13 cellular contexts compared by ENCODE assay signal in genomic region chr18:47912794-47913594, GRCh38. TPM values are rescaled to one million over a fixed set of nuclear protein-coding genes. Genes with fewer than 3 reads are reported as not detected.
DNase-seq lines count a peak whose midpoint lies in the region; ATAC-seq and TF ChIP-seq lines count a peak whose summit lies in the region.
"Had no signal": no experiment of that assay in that cellular context is flagged by ENCODE, and none has a peak within 500 bp of the region (broad histone marks: within the 10 kb centered on the region; RNA-seq: fewer than 3 reads in every experiment).

No MANE protein-coding gene starts in this region.

- peak overlapping the region in 6 of 7 donors; percentile 6 to 75 (median 56) for H3K4me3 Mint-ChIP-seq in CD8-positive, alpha-beta memory T cell
- H3K4me3 Mint-ChIP-seq in osteocyte (ENCODE audit: unreplicated experiment) = no peak overlapping the region

- no peaks in the 10 kb centered on the region for H3K27me3 Mint-ChIP-seq in CD8-positive, alpha-beta memory T cell
- no peaks in the 10 kb centered on the region for H3K27me3 Mint-ChIP-seq in osteocyte (ENCODE audit: unreplicated experiment)

- peaks cover 70 to 97% (median 94%) of the 10 kb centered on the region in 3 donors for H3K4me1 Mint-ChIP-seq in CD8-positive, alpha-beta memory T cell
- H3K4me1 Mint-ChIP-seq in osteocyte (ENCODE audit: unreplicated experiment) = peaks cover 41% of the 10 kb centered on the region

- CTCF ChIA-PET in CD8-positive, alpha-beta memory T cell (lab: Charles Lee) = no interaction called here

- peak overlapping the region; percentile 41 to 91 (median 80) for H3K27ac Mint-ChIP-seq in CD8-positive, alpha-beta memory T cell
- H3K27ac Mint-ChIP-seq in osteocyte (ENCODE audit: unreplicated experiment) = peak overlapping the region; percentile 17

- H3K36me3 ChIP-seq in CD8-positive, alpha-beta memory T cell (ENCODE audit: insufficient read depth, low read length) = no peaks in the 10 kb centered on the region
- no peaks in the 10 kb centered on the region; the same call in 1 of the 2 replicates for H3K36me3 ChIP-seq in MG63
- H3K36me3 ChIP-seq: neutrophil had no signal

- no peak overlapping the region for H3K4me3 ChIP-seq in CD8-positive, alpha-beta memory T cell (ENCODE audit: low read length)
- H3K4me3 ChIP-seq in MG63 (no peak overlapping the region), foreskin fibroblast (ENCODE audit: low read depth in 1 of 2, low read length in 2 of 2) (no peak overlapping the region)

- no peaks in the 10 kb centered on the region for H3K9me3 ChIP-seq in CD8-positive, alpha-beta memory T cell (ENCODE audit: low read length)
- H3K9me3 ChIP-seq in MG63 = no peaks in the 10 kb centered on the region
- H3K9me3 ChIP-seq: neutrophil had no signal

- H3K4me1 ChIP-seq in CD8-positive, alpha-beta memory T cell (ENCODE audit: insufficient read depth, low read length) = peaks cover 60% of the 10 kb centered on the region

- DNase-seq in CD8-positive, alpha-beta memory T cell = no peak
- peak; percentile 39 for DNase-seq in OCI-M1 (lab: John Stamatoyannopoulos, UW)
- no peak for DNase-seq in osteocyte (ENCODE audit: extremely low spot score, unreplicated experiment)
- DNase-seq in MG63 = no peak
- no peak for DNase-seq in foreskin fibroblast
- DNase-seq: Calu3; Kasumi-1; NCI-H526 treated with DMSO at 0.1 percent for 48 hours; stimulated activated CD4-positive, alpha-beta T cell treated with anti-CD3 and anti-CD28 coated beads, Interleukin-4, amount 100 ng/mL, for 4 hours had no signal

- H3K9me3 Mint-ChIP-seq in CD8-positive, alpha-beta memory T cell = no peaks in the 10 kb centered on the region
- H3K9me3 Mint-ChIP-seq in osteocyte (ENCODE audit: unreplicated experiment) = no peaks in the 10 kb centered on the region

- ATAC-seq in GM19395 (IDR thresholded peaks at IDR 0.05; ENCODE audit: unreplicated experiment) (no peak), HG03460 (IDR thresholded peaks at IDR 0.05; ENCODE audit: unreplicated experiment) (no peak)

- H3K36me3 Mint-ChIP-seq in CD8-positive, alpha-beta memory T cell = peaks cover 0 to 16% (median 4%) of the 10 kb centered on the region in 3 donors
- peaks cover 12% of the 10 kb centered on the region for H3K36me3 Mint-ChIP-seq in osteocyte (ENCODE audit: unreplicated experiment)

- no peaks in the 10 kb centered on the region for H3K27me3 ChIP-seq in CD8-positive, alpha-beta memory T cell (ENCODE audit: insufficient read depth, low read length, poor library complexity, severe bottlenecking)
- H3K27me3 ChIP-seq in MG63 = no peaks in the 10 kb centered on the region
- H3K27me3 ChIP-seq: neutrophil had no signal

- POLR2A ChIA-PET in CD8-positive, alpha-beta memory T cell (lab: Charles Lee) = interaction anchor here (0.6 kb wide), 1 partner anchor 74 kb away, joined by 10 read pairs; no protein-coding TSS in a partner anchor

- TF ChIP-seq CTCF in osteocyte (IDR thresholded peaks at IDR 0.05) = no peak
- TF ChIP-seq CTCF in foreskin fibroblast (IDR thresholded peaks at IDR 0.05; ENCODE audit: low read depth, low read length) = no peak

- no peak overlapping the region for H3K27ac ChIP-seq in CD8-positive, alpha-beta memory T cell (ENCODE audit: low read depth, low read length)
- peak overlapping the region; percentile 70 for H3K27ac ChIP-seq in cingulate gyrus (ENCODE audit: low read depth, low read length)

RNA-seq across cellular contexts. Expression of gene SMAD2, which starts 17.5 kb away (rescaled TPM):
- 100 to 1,000 TPM; 337 to 343 TPM for total RNA-seq in CD8-positive, alpha-beta memory T cell
- polyA plus RNA-seq in CD8-positive, alpha-beta memory T cell = 97.8 TPM
- 145 and 147 TPM in 2 replicates for total RNA-seq in osteocyte
- total RNA-seq in MG63 (2014; rRNA removed; shearing (Covaris generic); ENCODE audit: low replicate concordance) = 76.9 and 78.9 TPM in 2 replicates
